ENCODE assay signal across 10 cellular contexts in genomic region chr1:58813801-58814200, GRCh38. TPM values are rescaled to one million over a fixed set of nuclear protein-coding genes. Genes with fewer than 3 reads are reported as not detected.
DNase-seq lines count a peak whose midpoint lies in the region; ATAC-seq and TF ChIP-seq lines count a peak whose summit lies in the region.
"Had no signal": no experiment of that assay in that cellular context is flagged by ENCODE, and none has a peak within 500 bp of the region (broad histone marks: within the 10 kb centered on the region; RNA-seq: fewer than 3 reads in every experiment).

No MANE protein-coding gene starts in this region.

- no peak overlapping the region for H3K56ac ChIP-seq in H9 (ENCODE audit: insufficient read length, low read depth, low read length)

- no peaks in the 10 kb centered on the region for H3K79me2 ChIP-seq in H9 (ENCODE audit: insufficient read depth, low read length)

- no peak overlapping the region for H3K14ac ChIP-seq in H9 (ENCODE audit: insufficient read depth, low read length)

- peak overlapping the region; percentile 73 for H3K4me2 ChIP-seq in H9 (ENCODE audit: insufficient read depth, insufficient read length, low read length)

- no peak overlapping the region for H3T11ph ChIP-seq in H9 (ENCODE audit: low read length)

- no peaks in the 10 kb centered on the region; the same call in 1 of the 2 replicates for H3K27me3 ChIP-seq in H9 (ENCODE audit: insufficient read depth, low read length)
- H3K27me3 ChIP-seq in liver (ENCODE audit: control insufficient read depth in 4 of 4, insufficient read depth in 4 of 4, low read length in 3 of 4), result no peaks in the 10 kb centered on the region

- H3K23ac ChIP-seq in H9 (ENCODE audit: insufficient read length, low read depth, low read length), result no peak overlapping the region

- no peak overlapping the region for H3K18ac ChIP-seq in H9 (ENCODE audit: insufficient read length, low read depth, low read length)

- no peak overlapping the region for H2BK20ac ChIP-seq in H9 (ENCODE audit: low read depth, low read length, poor library complexity, severe bottlenecking)

- H3K9me3 Mint-ChIP-seq in H9, result no peaks in the 10 kb centered on the region; a peak in 1 of 5 replicates
- H3K9me3 Mint-ChIP-seq: activated naive CD8-positive, alpha-beta T cell treated with anti-CD3 and anti-CD28 coated beads, Interleukin-2, amount 10 ng/mL, durations not matched to agents 7 days and 5 days had no signal

- no peak for TF ChIP-seq CTCF in H9 (conservative IDR thresholded peaks at IDR 0.05)
- no peak for TF ChIP-seq CTCF in liver (IDR thresholded peaks at IDR 0.05; ENCODE audit: low read depth, low read length, missing input control)

- H3K4me3 Mint-ChIP-seq in H9 (no peak overlapping the region; a peak in 1 of 5 replicates), T-helper 17 cell (peak overlapping the region; percentile 21)
- H3K4me3 Mint-ChIP-seq: activated naive CD8-positive, alpha-beta T cell treated with anti-CD3 and anti-CD28 coated beads, Interleukin-2, amount 10 ng/mL, durations not matched to agents 7 days and 5 days had no signal

- no peaks in the 10 kb centered on the region for H3K9me3 ChIP-seq in H9 (ENCODE audit: control insufficient read depth, low read depth, low read length)
- H3K9me3 ChIP-seq in T-helper 17 cell (ENCODE audit: control insufficient read depth, low read length, poor library complexity, severe bottlenecking), result no peaks in the 10 kb centered on the region
- no peaks in the 10 kb centered on the region for H3K9me3 ChIP-seq in liver (ENCODE audit: control insufficient read depth in 4 of 4, low read length in 3 of 4)

- H3K4ac ChIP-seq in H9 (ENCODE audit: low read depth, low read length), result no peak overlapping the region

- H3K4me1 ChIP-seq in H9 (ENCODE audit: insufficient read depth, low read length) (no peaks in the 10 kb centered on the region; the same call in 1 of the 2 replicates), liver (ENCODE audit: control insufficient read depth in 4 of 4, insufficient read depth in 4 of 4, low read length in 3 of 4) (peaks cover 3 to 15% (median 7%) of the 10 kb centered on the region in 4 donors)

- no peak overlapping the region for H4K5ac ChIP-seq in H9 (ENCODE audit: insufficient read length, low read depth, low read length)

- H2AK5ac ChIP-seq in H9 (ENCODE audit: insufficient read length, low read length), result no peak overlapping the region

- no peak overlapping the region for H2AFZ ChIP-seq in H9 (ENCODE audit: low read length)

- H3K79me1 ChIP-seq in H9 (ENCODE audit: insufficient read depth, low read depth, low read length, poor library complexity, severe bottlenecking), result no peaks in the 10 kb centered on the region

- no peak overlapping the region for H4K91ac ChIP-seq in H9 (ENCODE audit: insufficient read length, low read depth, low read length)

- H2BK5ac ChIP-seq in H9 (ENCODE audit: insufficient read length, low read length), result no peak overlapping the region

- no peak overlapping the region for H3K27ac ChIP-seq in H9 (ENCODE audit: insufficient read length, low read depth, low read length)
- H3K27ac ChIP-seq in liver (ENCODE audit: low read depth in 1 of 2, low read length in 2 of 2), result peak overlapping the region in 1 of 2 donors; percentile 29
- peak overlapping the region in 18 of 21 experiments; percentile 81 to 96 (median 89) for H3K27ac ChIP-seq in skin epidermis

- no peak for ATAC-seq in T-helper 17 cell

- H3K4me1 Mint-ChIP-seq in H9 (peaks cover 28 to 31% of the 10 kb centered on the region in 2 experiments), T-helper 17 cell (peaks cover 36% of the 10 kb centered on the region)

- DNase-seq in H9 (no peak), T-helper 17 cell (no peak), globus pallidus (ENCODE audit: low spot score) (no peak), HUDEP-2 (lab: John Stamatoyannopoulos, UW; ENCODE audit: unreplicated experiment in 76 of 76) (no peak)
- no peak for DNase-seq in NK-92 treated with Interleukin-12 subunit alpha and Interleukin-12 subunit beta, amount 100 ng/mL, for 24 hours (lab: John Stamatoyannopoulos, UW)
- DNase-seq: activated naive CD8-positive, alpha-beta T cell treated with anti-CD3 and anti-CD28 coated beads, Interleukin-2, amount 10 ng/mL, durations not matched to agents 7 days and 5 days; DMS79 treated with DMSO at 0.1 percent for 48 hours; NCI-H1092 treated with DMSO at 0.1 percent for 48 hours had no signal

- H2BK120ac ChIP-seq in H9 (ENCODE audit: low read depth, low read length, poor library complexity, severe bottlenecking), result no peak overlapping the region

- no peaks in the 10 kb centered on the region for H3K36me3 ChIP-seq in liver (ENCODE audit: control insufficient read depth in 4 of 4, insufficient read depth in 3 of 4, low read depth in 1 of 4, low read length in 3 of 4)

- H3K4me3 ChIP-seq in liver (ENCODE audit: low read depth in 1 of 3, low read length in 3 of 3) (no peak overlapping the region), skin epidermis (peak overlapping the region in 3 of 7 experiments; percentile 46 to 59 (median 58))

- no peaks in the 10 kb centered on the region for H4K20me1 ChIP-seq in H9 (ENCODE audit: control insufficient read depth, insufficient read depth, insufficient read length)

- H2BK15ac ChIP-seq in H9 (ENCODE audit: low read depth, low read length), result no peak overlapping the region

- H4K8ac ChIP-seq in H9 (replicated peaks; ENCODE audit: insufficient read length, low read depth, low read length), result no peak overlapping the region

- peaks cover 16% of the 10 kb centered on the region for H3K23me2 ChIP-seq in H9 (ENCODE audit: insufficient read length, low read depth, low read length, poor library complexity, severe bottlenecking)

- H3K27ac Mint-ChIP-seq in H9 (no peak overlapping the region), T-helper 17 cell (peak overlapping the region; percentile 87)
- H3K27ac Mint-ChIP-seq: activated naive CD8-positive, alpha-beta T cell treated with anti-CD3 and anti-CD28 coated beads, Interleukin-2, amount 10 ng/mL, durations not matched to agents 7 days and 5 days had no signal

- H3K36me3 Mint-ChIP-seq in H9 (ENCODE audit: insufficient read depth in 1 of 3, low read depth in 3 of 3), result no peaks in the 10 kb centered on the region; a peak in 1 of 7 replicates
- H3K36me3 Mint-ChIP-seq in T-helper 17 cell (ENCODE audit: low read depth), result no peaks in the 10 kb centered on the region
- H3K36me3 Mint-ChIP-seq: activated naive CD8-positive, alpha-beta T cell treated with anti-CD3 and anti-CD28 coated beads, Interleukin-2, amount 10 ng/mL, durations not matched to agents 7 days and 5 days had no signal

- peaks cover 24% of the 10 kb centered on the region for H3K27me3 Mint-ChIP-seq in H9 (ENCODE audit: low read depth)
- H3K27me3 Mint-ChIP-seq in T-helper 17 cell, result no peaks in the 10 kb centered on the region
- H3K27me3 Mint-ChIP-seq: activated naive CD8-positive, alpha-beta T cell treated with anti-CD3 and anti-CD28 coated beads, Interleukin-2, amount 10 ng/mL, durations not matched to agents 7 days and 5 days had no signal

- H2BK12ac ChIP-seq in H9 (ENCODE audit: insufficient read length, low read depth, low read length), result no peak overlapping the region

- no peak for TF ChIP-seq RAD21 in liver (IDR thresholded peaks at IDR 0.05)

- H3K9ac ChIP-seq in H9 (ENCODE audit: extremely low read depth, insufficient read length, low read length), result no peak overlapping the region
- no peak overlapping the region for H3K9ac ChIP-seq in liver (ENCODE audit: low read depth in 1 of 2, low read length in 2 of 2)

- no CpG with 5 or more reads among the region's 7 CpGs for WGBS in H9 (ENCODE audit: extremely low coverage, insufficient read length, low lambda C conversion rate)
- WGBS in liver, result 80% methylated on average over 7 of the region's 7 CpGs

TF ChIP-seq in liver, 16 proteins besides CTCF, POLR2A, EP300 and RAD21:
- no peak for TF ChIP-seq HNF4G (IDR thresholded peaks at IDR 0.05)
- TF ChIP-seq NR2F2 (IDR thresholded peaks at IDR 0.05), result peak; percentile 12

RNA-seq across cellular contexts. Expression of gene JUN, which starts 30.0 kb away (rescaled TPM):
- total RNA-seq in H9 (2021), result 14.2 and 15.7 TPM in 2 replicates
- 1,000 to 10,000 TPM; 1,878 to 2,007 TPM for total RNA-seq in T-helper 17 cell
- total RNA-seq in liver, result 10 to 100 TPM; 15.7 to 29.8 TPM
- polyA plus RNA-seq in liver, result 10 to 100 TPM; 15.0 to 19.3 TPM

Comparison
In these comparisons a context has a peak if more than half of its experiments do, and no peak if none do; other contexts are left out.
1. RNA of gene JUN, which starts 30.0 kb away (total RNA-seq): 1,878 to 2,007 TPM in T-helper 17 cell; 15.7 to 29.8 TPM in liver and 14.2 to 15.7 TPM in H9; every median in the first group is over 10 times any median in the second.